8 cellular contexts compared by ENCODE assay signal in the genomic region with DNA sequence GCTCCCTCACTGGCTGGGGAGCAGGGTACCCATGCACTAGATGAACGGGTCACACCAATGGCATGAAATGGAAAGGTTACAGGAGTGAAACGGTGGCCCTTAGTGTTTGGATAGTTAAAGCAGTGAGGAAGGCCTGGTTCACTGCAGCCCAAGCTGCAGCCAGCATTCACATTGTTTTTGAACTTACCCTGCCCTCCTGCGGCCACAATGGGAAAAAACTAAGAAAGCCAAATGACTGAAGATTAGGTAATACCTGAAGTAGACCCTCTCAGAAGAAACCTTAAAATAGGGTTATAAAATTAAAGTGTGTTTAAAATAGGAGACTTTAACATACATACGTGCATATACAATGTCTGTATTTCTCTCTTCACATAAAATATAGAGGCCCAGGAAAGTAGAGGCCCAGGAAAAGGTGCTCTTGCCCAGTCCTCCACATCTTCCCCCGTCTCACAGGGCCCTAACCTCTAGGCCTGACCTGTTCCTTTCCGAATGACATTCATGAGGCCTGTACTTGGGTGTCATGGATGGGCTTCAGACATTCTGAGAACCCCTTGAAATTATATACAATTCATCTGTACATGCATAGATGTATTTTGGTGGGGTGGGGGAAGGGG. TPM values are rescaled to one million over a fixed set of nuclear protein-coding genes. Genes with fewer than 3 reads are reported as not detected.
DNase-seq lines count a peak whose midpoint lies in the region; ATAC-seq, FAIRE-seq and TF ChIP-seq lines count a peak whose summit lies in the region.

No MANE protein-coding gene starts in this region.

- peak; percentile 68 for TF ChIP-seq CTCF in LNCaP clone FGC (IDR thresholded peaks at IDR 0.05; ENCODE audit: control insufficient read depth, extremely low read depth, insufficient read depth)
- peak; percentile 84 for TF ChIP-seq CTCF in osteoblast (IDR thresholded peaks at IDR 0.05; ENCODE audit: extremely low read depth, low read depth, low read length)
- peak; percentile 71 to 79 (median 72) for TF ChIP-seq CTCF in uterus (IDR thresholded peaks at IDR 0.05)

- TF ChIP-seq POLR2A in uterus (IDR thresholded peaks at IDR 0.05) = no peak

- H3K27me3 ChIP-seq in osteoblast (ENCODE audit: insufficient read depth, low read length) = no peaks in the 10 kb centered on the region
- peaks cover 0 to 2% of the 10 kb centered on the region in 2 donors for H3K27me3 ChIP-seq in uterus

- H4K20me1 ChIP-seq in osteoblast (ENCODE audit: insufficient read depth, low read length) = no peaks in the 10 kb centered on the region

- no peak overlapping the region for H3K4me3 ChIP-seq in LNCaP clone FGC (ENCODE audit: low read depth, low read length)
- H3K4me3 ChIP-seq in osteoblast (ENCODE audit: insufficient read depth, low read length) = no peak overlapping the region
- no peak overlapping the region for H3K4me3 ChIP-seq in uterus

- H3K4me2 ChIP-seq in osteoblast (ENCODE audit: insufficient read depth, low read length) = no peak overlapping the region

- H3K79me2 ChIP-seq in osteoblast (ENCODE audit: insufficient read depth, low read length) = no peaks in the 10 kb centered on the region

- DNase-seq in D341Med (ENCODE audit: low spot score) = peak; percentile 75
- DNase-seq in LNCaP clone FGC (ENCODE audit: low read depth) = no peak
- DNase-seq in SHP77 treated with DMSO at 0.1 percent for 48 hours (lab: John Stamatoyannopoulos, UW) = peak; percentile 52
- peak; percentile 49 for DNase-seq in activated effector memory CD4-positive, alpha-beta T cell treated with Interleukin-2 at 50 U/mL for 16 hours
- DNase-seq in frontal cortex (ENCODE audit: low spot score in 2 of 2) = peak; percentile 47 to 69
- peak; percentile 85 for DNase-seq in osteoblast (ENCODE audit: insufficient read length, low spot score, missing footprints)
- DNase-seq in uterus = peak; percentile 66 to 68

- H3K4me1 ChIP-seq in osteoblast (ENCODE audit: insufficient read depth, low read length) (peaks cover 32% of the 10 kb centered on the region), uterus (no peaks in the 10 kb centered on the region)

- no peaks in the 10 kb centered on the region for H3K36me3 ChIP-seq in osteoblast (ENCODE audit: insufficient read depth, low read length)
- H3K36me3 ChIP-seq in uterus = no peaks in the 10 kb centered on the region

- ATAC-seq in GM21447 (IDR thresholded peaks at IDR 0.05; ENCODE audit: unreplicated experiment) = peak; percentile 58

- FAIRE-seq in frontal cortex (lab: Jason Lieb, UNC) = peak; percentile 6

- no peaks in the 10 kb centered on the region for H3K9me3 ChIP-seq in osteoblast (ENCODE audit: low read depth, low read length)
- no peaks in the 10 kb centered on the region for H3K9me3 ChIP-seq in uterus

- peak overlapping the region; percentile 90 for H2AFZ ChIP-seq in osteoblast (ENCODE audit: low read length)

- H3K27ac ChIP-seq in osteoblast (ENCODE audit: low read depth, low read length) (no peak overlapping the region), uterus (no peak overlapping the region)

- intact Hi-C loops in uterus (cut with DNase I; ENCODE audit: low total_unique reads) = loop anchor here (2.0 kb wide), 1 partner anchor 105 kb away; a partner anchor contains a TSS

RNA-seq across cellular contexts. Expression of a gene that starts 33.3 kb away (rescaled TPM):
- 3.7 TPM for total RNA-seq in frontal cortex
- total RNA-seq in osteoblast = 89.8 and 93.1 TPM in 2 replicates
- total RNA-seq in uterus = 10 to 100 TPM in 3 of 4 donors, under 1 TPM in 1; 0.29 to 85.0 (median 13.8) TPM

RNA-seq across cellular contexts. Expression of a gene that starts 34.0 kb away (rescaled TPM):
- total RNA-seq in frontal cortex (14.3 TPM), osteoblast (64.8 and 97.4 TPM in 2 replicates), uterus (10 to 100 TPM in 3 of 4 donors, 1 to 10 TPM in 1; 9.5 to 26.5 (median 17.5) TPM)

RNA-seq across cellular contexts. Expression of a gene that starts 58.0 kb away (rescaled TPM):
- total RNA-seq in frontal cortex (54.2 TPM), osteoblast (51.8 and 53.6 TPM in 2 replicates), uterus (10 to 100 TPM; 13.1 to 40.1 (median 33.9) TPM)

RNA-seq across cellular contexts. Expression of a gene that starts 58.3 kb away (rescaled TPM):
- total RNA-seq in frontal cortex = 42.0 TPM
- 82.9 and 86.3 TPM in 2 replicates for total RNA-seq in osteoblast
- total RNA-seq in uterus = 10 to 100 TPM; 62.8 to 87.0 (median 70.7) TPM
